ENCODE assay signal across 7 cellular contexts in the genomic region with DNA sequence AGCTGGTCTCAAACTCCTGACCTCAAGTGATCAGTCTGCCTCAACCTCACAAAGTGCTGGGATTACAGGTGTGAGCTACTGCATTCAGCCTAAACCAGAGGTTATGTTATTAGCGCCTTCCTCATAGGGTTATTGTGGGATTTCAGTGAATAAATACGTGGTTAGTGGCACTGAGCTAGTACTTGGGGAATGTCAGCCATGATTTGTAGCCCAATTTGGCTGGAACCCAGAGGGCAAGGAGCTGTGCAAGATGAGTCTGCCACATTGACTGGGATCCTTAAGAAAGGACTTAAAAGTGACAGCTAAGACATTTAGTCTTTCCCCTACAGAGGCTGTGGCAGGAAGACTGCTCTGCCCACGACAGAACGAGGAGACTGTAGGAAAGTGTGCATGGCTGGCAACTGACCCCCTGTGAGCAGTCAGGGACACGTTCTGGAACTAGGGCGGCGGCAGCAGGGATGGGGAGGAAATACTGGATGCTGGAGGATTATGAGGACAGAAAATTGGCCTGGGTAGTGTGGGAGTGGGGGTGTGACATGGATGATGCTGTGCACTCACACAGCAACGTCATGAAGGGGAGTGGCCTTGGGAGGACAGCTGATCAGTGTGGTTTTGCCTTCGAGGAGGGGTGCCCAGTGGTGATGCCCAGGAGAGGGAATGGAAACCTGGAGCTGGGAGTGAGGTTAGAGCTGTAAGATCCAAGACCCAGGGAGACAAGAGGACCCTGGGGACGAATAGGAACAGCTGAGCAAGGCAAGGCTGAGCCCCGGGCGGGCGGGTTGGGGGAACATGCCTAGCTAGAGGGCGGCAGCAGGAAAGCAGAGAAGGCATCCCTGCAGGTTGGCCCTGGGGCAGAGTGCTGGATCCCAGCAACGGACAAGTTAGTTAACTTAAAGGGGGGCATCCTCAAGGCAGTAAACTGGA. TPM values are rescaled to one million over a fixed set of nuclear protein-coding genes. Genes with fewer than 3 reads are reported as not detected.
DNase-seq lines count a peak whose midpoint lies in the region; ATAC-seq and TF ChIP-seq lines count a peak whose summit lies in the region.

No MANE protein-coding gene starts in this region.

- H3K4me3 Mint-ChIP-seq in activated B cell treated with CpG ODN at 0.5 μM for 24 hours: peak overlapping the region; percentile 91

- no peaks in the 10 kb centered on the region for H3K27me3 ChIP-seq in layer of hippocampus (ENCODE audit: control insufficient read depth, insufficient read depth, low read length)

- POLR2A ChIA-PET in activated B cell treated with CpG ODN at 0.5 μM for 24 hours (lab: Charles Lee): interaction anchor here (0.5 to 1.6 kb wide), 8 partner anchors 9 to 752 kb away, joined by 3 to 14 read pairs (median 4); partner anchors contain the start of genes MRPL58 and UNK

- no peak for TF ChIP-seq CTCF in activated B cell treated with CpG ODN at 0.5 μM for 24 hours (IDR thresholded peaks at IDR 0.05)

- peak overlapping the region; percentile 75 for H3K27ac Mint-ChIP-seq in activated B cell treated with CpG ODN at 0.5 μM for 24 hours

- H3K27ac ChIP-seq in cingulate gyrus (ENCODE audit: low read depth, low read length) (peak overlapping the region; percentile 91), layer of hippocampus (ENCODE audit: low read depth, low read length) (peak overlapping the region; percentile 78)

- H3K9me3 Mint-ChIP-seq in activated B cell treated with CpG ODN at 0.5 μM for 24 hours: peaks cover 3% of the 10 kb centered on the region

- peak; percentile 37 for DNase-seq in NCI-H2171 (lab: John Stamatoyannopoulos, UW)
- peak; percentile 44 for DNase-seq in activated B cell treated with CpG ODN at 0.5 μM for 24 hours
- DNase-seq in stimulated activated CD4-positive, alpha-beta T cell treated with anti-CD3 and anti-CD28 coated beads, Interleukin-12 subunit alpha, Interleukin-12 subunit beta, amount 100 ng/mL, for 48 hours (ENCODE audit: low read depth in 2 of 3, low spot score in 1 of 3): peak in 2 of 3 donors; percentile 48 to 54

- peaks cover 34% of the 10 kb centered on the region for H3K4me1 Mint-ChIP-seq in activated B cell treated with CpG ODN at 0.5 μM for 24 hours

- intact Hi-C loops in activated B cell treated with CpG ODN at 0.5 μM for 24 hours (cut with micrococcal nuclease): loop anchor here (1.0 to 5.0 kb wide), 2 partner anchors 20 to 150 kb away; partner anchors contain the start of genes MRPL58 and SUMO2

- H3K27me3 Mint-ChIP-seq in activated B cell treated with CpG ODN at 0.5 μM for 24 hours: peaks cover 1% of the 10 kb centered on the region

- TF ChIP-seq POLR2A in GM18505 (IDR thresholded peaks at IDR 0.05; ENCODE audit: borderline replicate concordance, extremely low read depth, insufficient read depth, insufficient read length): no peak

- CTCF ChIA-PET in activated B cell treated with CpG ODN at 0.5 μM for 24 hours (lab: Charles Lee): interaction anchor here (1.4 to 2.0 kb wide), 2 partner anchors 19 to 71 kb away, joined by 3 to 6 read pairs; partner anchors contain the start of gene MRPL58

- peaks cover 5% of the 10 kb centered on the region for H3K36me3 Mint-ChIP-seq in activated B cell treated with CpG ODN at 0.5 μM for 24 hours (ENCODE audit: low read depth)

- ATAC-seq in GM21786 (IDR thresholded peaks at IDR 0.05; ENCODE audit: unreplicated experiment) (peak; percentile 39), activated B cell treated with CpG ODN at 0.5 μM for 24 hours (ENCODE audit: low read depth) (peak; percentile 38), GM18505 (IDR thresholded peaks at IDR 0.05; ENCODE audit: unreplicated experiment) (no peak)

RNA-seq across cellular contexts. Expression of gene ATP5PD, which starts 14.5 kb away (rescaled TPM):
- total RNA-seq in activated B cell treated with CpG ODN at 0.5 μM for 24 hours: 158 and 181 TPM in 2 replicates

RNA-seq across cellular contexts. Expression of gene KCTD2, which starts 14.8 kb away (rescaled TPM):
- total RNA-seq in activated B cell treated with CpG ODN at 0.5 μM for 24 hours: 19.5 and 20.2 TPM in 2 replicates

RNA-seq across cellular contexts. Expression of gene MRPL58, which starts 19.8 kb away (rescaled TPM):
- total RNA-seq in activated B cell treated with CpG ODN at 0.5 μM for 24 hours: 28.4 and 31.8 TPM in 2 replicates

RNA-seq across cellular contexts. Expression of gene CDR2L, which starts 44.8 kb away (rescaled TPM):
- total RNA-seq in activated B cell treated with CpG ODN at 0.5 μM for 24 hours: not detected in 2 replicates

RNA-seq across cellular contexts. Expression of gene SLC16A5, which starts 55.5 kb away (rescaled TPM):
- 4.9 and 5.7 TPM in 2 replicates for total RNA-seq in activated B cell treated with CpG ODN at 0.5 μM for 24 hours
